1 cellular context compared by ENCODE assay signal in the genomic region with DNA sequence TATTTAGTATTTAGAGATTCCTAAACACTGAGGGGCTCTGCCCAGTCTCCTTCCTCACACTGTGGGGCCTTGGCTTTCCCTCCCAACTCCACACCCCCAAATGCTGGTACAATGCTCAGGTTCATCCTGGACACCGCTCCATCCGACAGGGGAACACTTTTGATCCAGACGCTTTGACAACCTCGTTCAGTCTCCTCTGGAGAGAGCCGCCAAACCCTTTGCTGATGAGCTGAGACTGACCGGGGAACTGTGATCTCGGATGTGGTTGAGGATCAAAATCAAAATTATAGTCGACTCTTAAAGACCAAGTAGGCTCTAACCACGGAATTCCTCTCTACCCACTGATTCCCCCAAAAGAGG.
A peak's percentile ranks its signal among the peaks of the same experiment; 100 is the strongest.
TF ChIP-seq lines count a peak whose summit lies in the region.

No MANE protein-coding gene starts in this region.

TF ChIP-seq in HepG2, 621 proteins besides CTCF, POLR2A, EP300 and RAD21 (continued from another document):
- TF ChIP-seq, protein P1, sequence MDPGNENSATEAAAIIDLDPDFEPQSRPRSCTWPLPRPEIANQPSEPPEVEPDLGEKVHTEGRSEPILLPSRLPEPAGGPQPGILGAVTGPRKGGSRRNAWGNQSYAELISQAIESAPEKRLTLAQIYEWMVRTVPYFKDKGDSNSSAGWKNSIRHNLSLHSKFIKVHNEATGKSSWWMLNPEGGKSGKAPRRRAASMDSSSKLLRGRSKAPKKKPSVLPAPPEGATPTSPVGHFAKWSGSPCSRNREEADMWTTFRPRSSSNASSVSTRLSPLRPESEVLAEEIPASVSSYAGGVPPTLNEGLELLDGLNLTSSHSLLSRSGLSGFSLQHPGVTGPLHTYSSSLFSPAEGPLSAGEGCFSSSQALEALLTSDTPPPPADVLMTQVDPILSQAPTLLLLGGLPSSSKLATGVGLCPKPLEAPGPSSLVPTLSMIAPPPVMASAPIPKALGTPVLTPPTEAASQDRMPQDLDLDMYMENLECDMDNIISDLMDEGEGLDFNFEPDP (CRISPR knock-in tag; conservative IDR thresholded peaks at IDR 0.05): 0 out of 2 replicates have a peak, but pooled peaks have one; percentile 68
